ENCODE assay signal across 9 cellular contexts in the genomic region with DNA sequence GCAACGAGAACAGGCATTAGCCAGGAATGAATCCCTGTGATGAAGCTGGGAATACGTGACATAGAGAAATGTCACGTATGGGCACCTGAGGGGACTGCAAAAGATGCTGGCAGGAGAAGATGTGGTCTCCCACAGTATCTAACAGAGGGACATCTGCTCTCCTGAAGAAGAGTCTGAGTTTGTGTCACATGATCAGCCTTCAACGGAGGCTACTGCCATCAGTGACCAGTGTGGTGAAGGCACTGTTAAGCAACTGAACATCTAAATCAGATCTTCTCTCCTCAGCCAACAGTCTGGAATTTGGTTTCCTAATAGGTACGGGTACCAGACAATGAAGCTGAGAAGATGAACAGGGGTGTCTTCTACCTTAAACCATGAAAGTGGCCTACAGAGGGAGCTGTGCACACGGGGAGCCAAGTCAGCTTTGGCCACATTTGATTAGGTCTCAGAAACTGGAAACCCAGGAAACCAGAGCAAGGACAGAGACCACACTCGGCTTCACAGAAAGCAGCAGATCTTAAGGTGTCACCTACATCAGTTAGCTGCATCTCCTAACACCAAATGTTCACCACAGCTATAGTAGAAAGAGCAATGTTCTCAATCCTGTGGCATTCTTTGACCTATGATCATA. TPM values are rescaled to one million over a fixed set of nuclear protein-coding genes. Genes with fewer than 3 reads are reported as not detected.
DNase-seq lines count a peak whose midpoint lies in the region; ATAC-seq and TF ChIP-seq lines count a peak whose summit lies in the region.
"Had no signal": no experiment of that assay in that cellular context is flagged by ENCODE, and none has a peak within 500 bp of the region (broad histone marks: within the 10 kb centered on the region; RNA-seq: fewer than 3 reads in every experiment).

No MANE protein-coding gene starts in this region.

- TF ChIP-seq CTCF in OCI-LY3 (IDR thresholded peaks at IDR 0.05; ENCODE audit: low read depth, low read length), result peak; percentile 76

- H3K79me2 ChIP-seq in OCI-LY3 (ENCODE audit: low read length), result no peaks in the 10 kb centered on the region

- intact Hi-C loops in activated T-helper 2 cell treated with anti-CD3 and anti-CD28 coated beads, Interferon-gamma antibody, Interleukin-2, Interleukin-4, amounts not matched to agents 10 μg/mL and 5 μg/mL and 100 μg/mL, durations not matched to agents 14 hours and 24 hours and 36 hours (cut with micrococcal nuclease), result loop anchor here (1.0 to 10.0 kb wide), 5 partner anchors 11 to 112 kb away; partner anchors contain the start of gene BRD7
- intact Hi-C loops in left cardiac atrium (cut with DNase I), result no loop called here

- no peak overlapping the region for H3K9ac ChIP-seq in OCI-LY3 (ENCODE audit: low read length)

- ATAC-seq in GM21528 (IDR thresholded peaks at IDR 0.05; ENCODE audit: low FRiP score, unreplicated experiment), result peak; percentile 54
- peak; percentile 30 to 51 for ATAC-seq in left cardiac atrium

- no peak overlapping the region for H3K4me3 ChIP-seq in OCI-LY3 (ENCODE audit: low read length)
- H3K4me3 ChIP-seq: SJCRH30 had no signal

- no peak overlapping the region for H3K27ac ChIP-seq in OCI-LY3 (ENCODE audit: low read length)
- H3K27ac ChIP-seq: SJCRH30 had no signal

- DNase-seq in EL (peak; percentile 25), left cardiac atrium (no peak), NCI-H345 treated with DMSO at 0.1 percent for 48 hours (lab: John Stamatoyannopoulos, UW; ENCODE audit: unreplicated experiment) (no peak), NCI-H1092 treated with DMSO at 0.1 percent for 48 hours (lab: John Stamatoyannopoulos, UW) (no peak)
- DNase-seq in activated T-helper 2 cell treated with anti-CD3 and anti-CD28 coated beads, Interferon-gamma antibody, Interleukin-2, Interleukin-4, amounts not matched to agents 10 μg/mL and 5 μg/mL and 100 μg/mL, durations not matched to agents 14 hours and 24 hours and 36 hours (ENCODE audit: low spot score), result peak; percentile 61
- DNase-seq in stimulated activated CD4-positive, alpha-beta T cell treated with anti-CD3 and anti-CD28 coated beads, Interleukin-4, amount 100 ng/mL, for 1 hour, result peak; percentile 37

- no peak overlapping the region for H3K4me3 Mint-ChIP-seq in activated T-helper 2 cell treated with anti-CD3 and anti-CD28 coated beads, Interferon-gamma antibody, Interleukin-2, Interleukin-4, amounts not matched to agents 10 μg/mL and 5 μg/mL and 100 μg/mL, durations not matched to agents 14 hours and 24 hours and 36 hours (ENCODE audit: low read depth)

- peaks cover 34% of the 10 kb centered on the region for H3K36me3 ChIP-seq in OCI-LY3 (replicated peaks; ENCODE audit: low read depth, low read length)

- peaks cover 37% of the 10 kb centered on the region for H3K4me1 Mint-ChIP-seq in activated T-helper 2 cell treated with anti-CD3 and anti-CD28 coated beads, Interferon-gamma antibody, Interleukin-2, Interleukin-4, amounts not matched to agents 10 μg/mL and 5 μg/mL and 100 μg/mL, durations not matched to agents 14 hours and 24 hours and 36 hours (ENCODE audit: low read depth)

- peaks cover 11% of the 10 kb centered on the region for H3K4me1 ChIP-seq in OCI-LY3 (ENCODE audit: low read length)

- H3K4me2 ChIP-seq in OCI-LY3 (ENCODE audit: low read length), result no peak overlapping the region

- no peaks in the 10 kb centered on the region for H3K27me3 ChIP-seq in OCI-LY3 (ENCODE audit: low read depth, low read length)
- H3K27me3 ChIP-seq: SJCRH30 had no signal

- H3K36me3 Mint-ChIP-seq in activated T-helper 2 cell treated with anti-CD3 and anti-CD28 coated beads, Interferon-gamma antibody, Interleukin-2, Interleukin-4, amounts not matched to agents 10 μg/mL and 5 μg/mL and 100 μg/mL, durations not matched to agents 14 hours and 24 hours and 36 hours (ENCODE audit: low read depth), result peaks cover 61% of the 10 kb centered on the region

- H4K20me1 ChIP-seq in OCI-LY3 (ENCODE audit: insufficient read depth, low read length), result no peaks in the 10 kb centered on the region

- no peaks in the 10 kb centered on the region for H3K27me3 Mint-ChIP-seq in activated T-helper 2 cell treated with anti-CD3 and anti-CD28 coated beads, Interferon-gamma antibody, Interleukin-2, Interleukin-4, amounts not matched to agents 10 μg/mL and 5 μg/mL and 100 μg/mL, durations not matched to agents 14 hours and 24 hours and 36 hours (ENCODE audit: low read depth)

- H3K9me3 Mint-ChIP-seq in activated T-helper 2 cell treated with anti-CD3 and anti-CD28 coated beads, Interferon-gamma antibody, Interleukin-2, Interleukin-4, amounts not matched to agents 10 μg/mL and 5 μg/mL and 100 μg/mL, durations not matched to agents 14 hours and 24 hours and 36 hours, result no peaks in the 10 kb centered on the region

- H3K27ac Mint-ChIP-seq in activated T-helper 2 cell treated with anti-CD3 and anti-CD28 coated beads, Interferon-gamma antibody, Interleukin-2, Interleukin-4, amounts not matched to agents 10 μg/mL and 5 μg/mL and 100 μg/mL, durations not matched to agents 14 hours and 24 hours and 36 hours, result peak overlapping the region; percentile 70

- no peaks in the 10 kb centered on the region for H3K9me3 ChIP-seq in OCI-LY3 (ENCODE audit: insufficient read depth, low read length)
- H3K9me3 ChIP-seq: SJCRH30 had no signal

- H2AFZ ChIP-seq in OCI-LY3 (ENCODE audit: low read depth, low read length), result no peak overlapping the region

RNA-seq across cellular contexts. Expression of gene BRD7, which starts 41.8 kb away (rescaled TPM):
- total RNA-seq in activated T-helper 2 cell treated with anti-CD3 and anti-CD28 coated beads, Interferon-gamma antibody, Interleukin-2, Interleukin-4, amounts not matched to agents 10 μg/mL and 5 μg/mL and 100 μg/mL, durations not matched to agents 14 hours and 24 hours and 36 hours, result 76.0 and 79.5 TPM in 2 replicates
- total RNA-seq in left cardiac atrium, result 10 to 100 TPM; 41.7 to 43.4 TPM

Comparison
In these comparisons a context has a peak if more than half of its experiments do, and no peak if none do; other contexts are left out.
1. DNase-seq: peak in EL (single experiment), activated T-helper 2 cell treated with anti-CD3 and anti-CD28 coated beads, Interferon-gamma antibody, Interleukin-2, Interleukin-4, amounts not matched to agents 10 μg/mL and 5 μg/mL and 100 μg/mL, durations not matched to agents 14 hours and 24 hours and 36 hours (single experiment) and stimulated activated CD4-positive, alpha-beta T cell treated with anti-CD3 and anti-CD28 coated beads, Interleukin-4, amount 100 ng/mL, for 1 hour (single experiment); none in left cardiac atrium (single experiment), NCI-H345 treated with DMSO at 0.1 percent for 48 hours (single experiment) and NCI-H1092 treated with DMSO at 0.1 percent for 48 hours (single experiment).